In genomic region chr6:41940759-41941279, GRCh38 we compare ENCODE assay signal across 1 cellular context.
TF ChIP-seq lines count a peak whose summit lies in the region.

No MANE protein-coding gene starts in this region.

TF ChIP-seq in HepG2, 621 proteins besides CTCF, POLR2A, EP300 and RAD21 (continues in another document):
- TF ChIP-seq ZNF407 (CRISPR knock-in tag; IDR thresholded peaks at IDR 0.05; ENCODE audit: not compliant biosample characterization): peak; percentile 50
- TF ChIP-seq PATZ1 (CRISPR knock-in tag; IDR thresholded peaks at IDR 0.05): 0 out of 2 replicates have a peak, but pooled peaks have one; percentile 43
- no peak for TF ChIP-seq NR2F1 (CRISPR knock-in tag; IDR thresholded peaks at IDR 0.05)
- peak; percentile 2; the same call in 1 of the 2 replicates for TF ChIP-seq PHF8 (CRISPR knock-in tag; IDR thresholded peaks at IDR 0.05)
- TF ChIP-seq GABPB1 (CRISPR knock-in tag; IDR thresholded peaks at IDR 0.05): peak; percentile 50; the same call in 1 of the 2 replicates
- no peak for TF ChIP-seq IKZF1 (IDR thresholded peaks at IDR 0.05)
- no peak for TF ChIP-seq ZNF317 (CRISPR knock-in tag; IDR thresholded peaks at IDR 0.05)
- no peak for TF ChIP-seq ZMAT3 (CRISPR knock-in tag; conservative IDR thresholded peaks at IDR 0.05)
- no peak for TF ChIP-seq MAF1 (CRISPR knock-in tag; IDR thresholded peaks at IDR 0.05; ENCODE audit: borderline replicate concordance)
- no peak for TF ChIP-seq SOX6 (IDR thresholded peaks at IDR 0.05)
- TF ChIP-seq SOX6 (CRISPR knock-in tag; IDR thresholded peaks at IDR 0.05): no peak
- TF ChIP-seq KLF16 (CRISPR knock-in tag; IDR thresholded peaks at IDR 0.05): 0 out of 4 replicates have a peak, but pooled peaks of 1 of the 2 experiments have one; percentile 11
- TF ChIP-seq HNF1B (CRISPR knock-in tag; IDR thresholded peaks at IDR 0.05): no peak
- TF ChIP-seq ZNF441 (CRISPR knock-in tag; IDR thresholded peaks at IDR 0.05; ENCODE audit: borderline replicate concordance): no peak
- TF ChIP-seq AKAP8 (CRISPR knock-in tag; IDR thresholded peaks at IDR 0.05): no peak
- TF ChIP-seq ATM (IDR thresholded peaks at IDR 0.05; ENCODE audit: borderline replicate concordance): no peak
- no peak for TF ChIP-seq ZNF747 (CRISPR knock-in tag; IDR thresholded peaks at IDR 0.05; ENCODE audit: borderline replicate concordance)
- TF ChIP-seq ZNF513 (CRISPR knock-in tag; conservative IDR thresholded peaks at IDR 0.05): no peak
- no peak for TF ChIP-seq AKNA (CRISPR knock-in tag; IDR thresholded peaks at IDR 0.05; ENCODE audit: borderline replicate concordance)
- no peak for TF ChIP-seq RBM22 (optimal IDR thresholded peaks at IDR 0.05; ENCODE audit: low read length)
- no peak for TF ChIP-seq ZNF737 (CRISPR knock-in tag; IDR thresholded peaks at IDR 0.05; ENCODE audit: borderline replicate concordance)
- no peak for TF ChIP-seq CBX2 (IDR thresholded peaks at IDR 0.05; ENCODE audit: low read depth, low read length)
- no peak for TF ChIP-seq CBX2 (CRISPR knock-in tag; IDR thresholded peaks at IDR 0.05; ENCODE audit: low read depth)
- no peak for TF ChIP-seq ZNF260 (CRISPR knock-in tag; IDR thresholded peaks at IDR 0.05; ENCODE audit: borderline replicate concordance, low read depth)
- TF ChIP-seq ZNF354B (CRISPR knock-in tag; IDR thresholded peaks at IDR 0.05): no peak
- TF ChIP-seq ARHGAP35 (CRISPR knock-in tag; IDR thresholded peaks at IDR 0.05; ENCODE audit: borderline replicate concordance): no peak
- TF ChIP-seq FUBP1 (CRISPR knock-in tag; IDR thresholded peaks at IDR 0.05; ENCODE audit: borderline replicate concordance): no peak
- no peak for TF ChIP-seq ELF4 (CRISPR knock-in tag; IDR thresholded peaks at IDR 0.05; ENCODE audit: borderline replicate concordance)
- no peak for TF ChIP-seq ZNF644 (CRISPR knock-in tag; IDR thresholded peaks at IDR 0.05; ENCODE audit: low read depth)
- no peak; the same call in 1 of the 2 replicates for TF ChIP-seq MXD1 (CRISPR knock-in tag; IDR thresholded peaks at IDR 0.05)
- TF ChIP-seq ZNF572 (CRISPR knock-in tag; IDR thresholded peaks at IDR 0.05): peak; percentile 90
- TF ChIP-seq ZMYM4 (CRISPR knock-in tag; IDR thresholded peaks at IDR 0.05): no peak
